Comparison of ENCODE assay signal across 24 cellular contexts in genomic region chr3:51422211-51422610, GRCh38.
"Had no signal": no experiment of that assay in that cellular context is flagged by ENCODE, and none has a peak within 500 bp of the region (broad histone marks: within the 10 kb centered on the region; RNA-seq: fewer than 3 reads in every experiment).

No MANE protein-coding gene starts in this region.

- H3K27me3 Mint-ChIP-seq: activated CD4-positive, alpha-beta T cell treated with anti-CD3 and anti-CD28 coated beads, Interleukin-2, amount 10 ng/mL, durations not matched to agents 7 days and 5 days; T-cell had no signal

- H3K4me1 Mint-ChIP-seq: activated CD4-positive, alpha-beta T cell treated with anti-CD3 and anti-CD28 coated beads, Interleukin-2, amount 10 ng/mL, durations not matched to agents 7 days and 5 days; nephron; T-cell had no signal

- H3K4me3 Mint-ChIP-seq: activated CD4-positive, alpha-beta T cell treated with anti-CD3 and anti-CD28 coated beads, Interleukin-2, amount 10 ng/mL, durations not matched to agents 7 days and 5 days; nephron; T-cell had no signal

- ATAC-seq: gastrocnemius medialis, left lung, lower lobe of right lung, mucosa of descending colon, right cardiac atrium, T-cell had no signal

- H3K9me3 Mint-ChIP-seq: activated CD4-positive, alpha-beta T cell treated with anti-CD3 and anti-CD28 coated beads, Interleukin-2, amount 10 ng/mL, durations not matched to agents 7 days and 5 days; nephron; T-cell had no signal

- DNase-seq: activated CD4-positive, alpha-beta T cell treated with anti-CD3 and anti-CD28 coated beads, Interleukin-2, amount 10 ng/mL, durations not matched to agents 7 days and 5 days; activated CD8-positive, alpha-beta memory T cell treated with anti-CD3 and anti-CD28 coated beads for 24 hours; activated CD8-positive, alpha-beta memory T cell treated with anti-CD3 and anti-CD28 coated beads, Interleukin-2, amount 50 U/mL, for 48 hours; activated effector memory CD4-positive, alpha-beta T cell treated with anti-CD3 and anti-CD28 coated beads, Interleukin-2, amount 50 U/mL, for 16 hours; activated naive CD4-positive, alpha-beta T cell treated with anti-CD3 and anti-CD28 coated beads, Interleukin-2, amount 50 U/mL, for 16 hours; anterior cingulate cortex; cerebellar nuclear complex; colonic mucosa; dorsolateral prefrontal cortex; effector memory CD4-positive, alpha-beta T cell; erythroblast; gastrocnemius medialis; glutamatergic neuron; left lung; lower lobe of right lung; mucosa of descending colon; posterior cingulate gyrus; right cardiac atrium; stimulated activated CD4-positive, alpha-beta T cell treated with anti-CD3 and anti-CD28 coated beads, Interleukin-15, amount 100 ng/mL, for 24 hours; stimulated activated CD4-positive, alpha-beta T cell treated with anti-CD3 and anti-CD28 coated beads, Interleukin-2, amount 100 ng/mL, for 24 hours; stimulated activated naive CD4-positive, alpha-beta T cell treated with Interleukin-2 at 50 U/mL for 16 hours; T-cell; trophoblast cell had no signal

- H3K27ac Mint-ChIP-seq: activated CD4-positive, alpha-beta T cell treated with anti-CD3 and anti-CD28 coated beads, Interleukin-2, amount 10 ng/mL, durations not matched to agents 7 days and 5 days; nephron; T-cell had no signal
